ENCODE assay signal across 27 cellular contexts in genomic region chr2:6196461-6196860, GRCh38.
"Had no signal": no experiment of that assay in that cellular context is flagged by ENCODE, and none has a peak within 500 bp of the region (broad histone marks: within the 10 kb centered on the region; RNA-seq: fewer than 3 reads in every experiment).

No MANE protein-coding gene starts in this region.

- H3K27ac ChIP-seq: ascending aorta, brain microvascular endothelial cell, cardiac muscle cell, Peyer's patch, RWPE1, SJCRH30 had no signal

- FAIRE-seq: colon had no signal

- H3K4me1 Mint-ChIP-seq: activated B cell treated with CpG ODN at 0.5 μM for 24 hours; activated CD4-positive, alpha-beta T cell treated with anti-CD3 and anti-CD28 coated beads, Interleukin-2, amount 10 ng/mL, durations not matched to agents 24 days and 14 days; activated CD8-positive, alpha-beta memory T cell treated with anti-CD3 and anti-CD28 coated beads, Interleukin-2, amount 10 ng/mL, durations not matched to agents 7 days and 5 days; activated naive CD4-positive, alpha-beta T cell treated with anti-CD3 and anti-CD28 coated beads, Interleukin-2, amount 50 U/mL, for 24 hours had no signal

- H3K9ac ChIP-seq: SK-N-SH had no signal

- H3K36me3 Mint-ChIP-seq: activated CD8-positive, alpha-beta memory T cell treated with anti-CD3 and anti-CD28 coated beads, Interleukin-2, amount 10 ng/mL, durations not matched to agents 7 days and 5 days; activated naive CD4-positive, alpha-beta T cell treated with anti-CD3 and anti-CD28 coated beads, Interleukin-2, amount 50 U/mL, for 24 hours had no signal

- H3K9me3 Mint-ChIP-seq: activated CD4-positive, alpha-beta T cell treated with anti-CD3 and anti-CD28 coated beads, Interleukin-2, amount 10 ng/mL, durations not matched to agents 24 days and 14 days; activated T-helper 1 cell treated with anti-CD3 and anti-CD28 coated beads, Interleukin-12 subunit alpha, Interleukin-12 subunit beta, Interleukin-2, Interleukin-4 antibody, amounts not matched to agents 30 ng/mL and 10 ng/mL and 1 ng/mL, durations not matched to agents 14 hours and 24 hours and 36 hours had no signal

- ATAC-seq: activated CD8-positive, alpha-beta memory T cell treated with anti-CD3 and anti-CD28 coated beads, Interleukin-2, amount 10 ng/mL, durations not matched to agents 7 days and 5 days had no signal

- H3K27ac Mint-ChIP-seq: activated B cell treated with CpG ODN at 0.5 μM for 24 hours; activated CD4-positive, alpha-beta T cell treated with anti-CD3 and anti-CD28 coated beads, Interleukin-2, amount 10 ng/mL, durations not matched to agents 24 days and 14 days; activated CD8-positive, alpha-beta memory T cell treated with anti-CD3 and anti-CD28 coated beads, Interleukin-2, amount 10 ng/mL, durations not matched to agents 7 days and 5 days; activated naive CD4-positive, alpha-beta T cell treated with anti-CD3 and anti-CD28 coated beads, Interleukin-2, amount 50 U/mL, for 24 hours; activated T-cell treated with anti-CD3 and anti-CD28 coated beads, Interleukin-2, amount 50 U/mL, for 24 hours; activated T-helper 1 cell treated with anti-CD3 and anti-CD28 coated beads, Interleukin-12 subunit alpha, Interleukin-12 subunit beta, Interleukin-2, Interleukin-4 antibody, amounts not matched to agents 30 ng/mL and 10 ng/mL and 1 ng/mL, durations not matched to agents 14 hours and 24 hours and 36 hours; T-helper 1 cell treated with Interleukin-12 subunit alpha and Interleukin-12 subunit beta and Interleukin-4 antibody, amounts not matched to agents 30 μg/mL and 1 μg/mL, for 36 hours had no signal

- H3K27me3 Mint-ChIP-seq: activated B cell treated with CpG ODN at 0.5 μM for 24 hours; activated CD4-positive, alpha-beta T cell treated with anti-CD3 and anti-CD28 coated beads, Interleukin-2, amount 10 ng/mL, durations not matched to agents 24 days and 14 days; activated CD8-positive, alpha-beta memory T cell treated with anti-CD3 and anti-CD28 coated beads, Interleukin-2, amount 10 ng/mL, durations not matched to agents 7 days and 5 days; activated naive CD4-positive, alpha-beta T cell treated with anti-CD3 and anti-CD28 coated beads, Interleukin-2, amount 50 U/mL, for 24 hours; activated T-cell treated with anti-CD3 and anti-CD28 coated beads, Interleukin-2, amount 50 U/mL, for 24 hours had no signal

- DNase-seq: activated B cell treated with CpG ODN at 0.5 μM for 24 hours; activated CD4-positive, alpha-beta T cell treated with anti-CD3 and anti-CD28 coated beads for 1 hour; activated CD4-positive, alpha-beta T cell treated with anti-CD3 and anti-CD28 coated beads, Interleukin-2, amount 10 ng/mL, durations not matched to agents 24 days and 14 days; activated CD4-positive, alpha-beta T cell treated with anti-CD3 and anti-CD28 coated beads, Interleukin-2, amount 50 U/mL, for 48 hours; activated CD8-positive, alpha-beta memory T cell treated with anti-CD3 and anti-CD28 coated beads, Interleukin-2, amount 10 ng/mL, durations not matched to agents 7 days and 5 days; activated effector memory CD4-positive, alpha-beta T cell treated with Interleukin-2 at 50 U/mL for 16 hours; activated naive CD4-positive, alpha-beta T cell; activated T-cell treated with anti-CD3 and anti-CD28 coated beads, Interleukin-2, amount 50 U/mL, for 24 hours; brain microvascular endothelial cell; MM.1S; NCI-H1105 treated with DMSO at 0.1 percent for 48 hours; NCI-H1436 treated with DMSO at 0.1 percent for 48 hours; NCI-H187; NCI-H446 treated with DMSO at 0.1 percent for 48 hours; NCI-H524 treated with DMSO at 0.1 percent for 48 hours; NCI-H82; Peyer's patch; Right ventricle myocardium superior; SJCRH30; SK-N-SH had no signal

- H3K4me3 Mint-ChIP-seq: activated B cell treated with CpG ODN at 0.5 μM for 24 hours; activated CD4-positive, alpha-beta T cell treated with anti-CD3 and anti-CD28 coated beads, Interleukin-2, amount 10 ng/mL, durations not matched to agents 24 days and 14 days; activated CD8-positive, alpha-beta memory T cell treated with anti-CD3 and anti-CD28 coated beads, Interleukin-2, amount 10 ng/mL, durations not matched to agents 7 days and 5 days; activated naive CD4-positive, alpha-beta T cell treated with anti-CD3 and anti-CD28 coated beads, Interleukin-2, amount 50 U/mL, for 24 hours; activated T-cell treated with anti-CD3 and anti-CD28 coated beads, Interleukin-2, amount 50 U/mL, for 24 hours; activated T-helper 1 cell treated with anti-CD3 and anti-CD28 coated beads, Interleukin-12 subunit alpha, Interleukin-12 subunit beta, Interleukin-2, Interleukin-4 antibody, amounts not matched to agents 30 ng/mL and 10 ng/mL and 1 ng/mL, durations not matched to agents 14 hours and 24 hours and 36 hours; T-helper 1 cell treated with Interleukin-12 subunit alpha and Interleukin-12 subunit beta and Interleukin-4 antibody, amounts not matched to agents 30 μg/mL and 1 μg/mL, for 36 hours had no signal

- H3K9me3 ChIP-seq: ascending aorta, SJCRH30, SK-N-SH had no signal

- H3K36me3 ChIP-seq: ascending aorta, brain microvascular endothelial cell, cardiac muscle cell, Peyer's patch, SJCRH30 had no signal

- H3K4me2 ChIP-seq: SK-N-SH had no signal

- H3K4me3 ChIP-seq: ascending aorta, cardiac muscle cell, Peyer's patch, SJCRH30 had no signal

- H3K27me3 ChIP-seq: ascending aorta, brain microvascular endothelial cell, cardiac muscle cell, Peyer's patch, SJCRH30 had no signal

- H3K4me1 ChIP-seq: ascending aorta, Peyer's patch, SJCRH30 had no signal
